ENCODE assay signal across 7 cellular contexts in the genomic region with DNA sequence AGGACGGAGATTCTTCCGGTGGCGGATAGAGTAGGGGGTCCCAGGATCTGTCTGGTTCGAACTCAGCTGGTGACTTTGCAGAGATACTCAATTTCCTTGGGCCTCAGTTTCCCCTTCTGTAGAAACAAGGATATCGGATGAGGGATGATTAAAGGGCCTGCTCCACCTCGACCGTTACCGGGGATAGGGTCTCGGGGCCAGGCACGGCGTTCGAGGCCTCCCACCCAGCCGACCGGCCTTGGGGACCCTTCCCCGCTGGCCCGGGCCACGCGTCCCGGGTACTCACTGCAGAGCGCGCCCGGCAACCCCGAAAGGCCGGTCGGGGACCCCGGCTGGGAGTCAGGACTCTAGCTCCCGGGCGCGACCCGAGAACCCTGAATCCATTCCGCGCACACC. TPM values are rescaled to one million over a fixed set of nuclear protein-coding genes. Genes with fewer than 3 reads are reported as not detected.
DNase-seq lines count a peak whose midpoint lies in the region; ATAC-seq lines count a peak whose summit lies in the region.

No MANE protein-coding gene starts in this region.

- in situ Hi-C loops in GM23248 (cut with MboI), result no loop called here

- peak overlapping the region; percentile 99 for H3K4me3 ChIP-seq in GM23248
- H3K4me3 ChIP-seq in right cardiac atrium (ENCODE audit: low read length), result peak overlapping the region; percentile 98

- H3K27me3 Mint-ChIP-seq in T-helper 17 cell, result no peaks in the 10 kb centered on the region
- H3K27me3 Mint-ChIP-seq in stimulated activated naive B cell treated with anti-CD40 and anti-IgM and Interleukin-4, amounts not matched to agents 10 μg/mL and 1 μg/mL and 100 μg/mL, for 72 hours, result no peaks in the 10 kb centered on the region

- H3K27ac ChIP-seq in GM23248 (peak overlapping the region; percentile 98), right cardiac atrium (ENCODE audit: low read length) (peak overlapping the region; percentile 97)

- peaks cover 61% of the 10 kb centered on the region for H3K79me2 ChIP-seq in GM23248 (ENCODE audit: insufficient read depth)

- H3K9me3 ChIP-seq in GM23248 (ENCODE audit: low read depth), result no peaks in the 10 kb centered on the region
- no peaks in the 10 kb centered on the region for H3K9me3 ChIP-seq in T-helper 17 cell (ENCODE audit: control insufficient read depth, low read length, poor library complexity, severe bottlenecking)
- no peaks in the 10 kb centered on the region for H3K9me3 ChIP-seq in right cardiac atrium (ENCODE audit: control insufficient read depth, low read length)

- peaks cover 35% of the 10 kb centered on the region for H3K4me1 ChIP-seq in GM23248 (ENCODE audit: insufficient read depth)
- peaks cover 9% of the 10 kb centered on the region for H3K4me1 ChIP-seq in right cardiac atrium (ENCODE audit: control insufficient read depth, insufficient read depth, low read length)

- peaks cover 13% of the 10 kb centered on the region for H3F3A ChIP-seq in GM23248 (ENCODE audit: insufficient read depth)

- H3K9me3 Mint-ChIP-seq in stimulated activated naive B cell treated with anti-CD40 and anti-IgM and Interleukin-4, amounts not matched to agents 10 μg/mL and 1 μg/mL and 100 μg/mL, for 72 hours, result no peaks in the 10 kb centered on the region

- peak overlapping the region; percentile 95 for H3K4me2 ChIP-seq in GM23248 (ENCODE audit: unreplicated experiment)

- intact Hi-C loops in right cardiac atrium (cut with DNase I), result no loop called here

- H3K27ac Mint-ChIP-seq in T-helper 17 cell, result peak overlapping the region; percentile 100
- H3K27ac Mint-ChIP-seq in stimulated activated naive B cell treated with anti-CD40 and anti-IgM and Interleukin-4, amounts not matched to agents 10 μg/mL and 1 μg/mL and 100 μg/mL, for 72 hours, result peak overlapping the region; percentile 98

- no peak for ATAC-seq in T-helper 17 cell
- no peak for ATAC-seq in right cardiac atrium
- peak; percentile 55 to 58 for ATAC-seq in stimulated activated naive B cell treated with anti-CD40 and anti-IgM and Interleukin-4, amounts not matched to agents 10 μg/mL and 1 μg/mL and 100 μg/mL, for 72 hours (replicated peaks)
- ATAC-seq in HG03342 (IDR thresholded peaks at IDR 0.05; ENCODE audit: unreplicated experiment), result no peak
- ATAC-seq in HG02981 (IDR thresholded peaks at IDR 0.05; ENCODE audit: unreplicated experiment), result no peak
- no peak for ATAC-seq in GM18907 (IDR thresholded peaks at IDR 0.05; ENCODE audit: unreplicated experiment)

- H2AFZ ChIP-seq in GM23248, result peak overlapping the region; percentile 95

- no peaks in the 10 kb centered on the region for H3K9me2 ChIP-seq in GM23248 (ENCODE audit: insufficient read depth)

- peaks cover 44% of the 10 kb centered on the region for H3K4me1 Mint-ChIP-seq in T-helper 17 cell
- H3K4me1 Mint-ChIP-seq in stimulated activated naive B cell treated with anti-CD40 and anti-IgM and Interleukin-4, amounts not matched to agents 10 μg/mL and 1 μg/mL and 100 μg/mL, for 72 hours, result peaks cover 27 to 48% of the 10 kb centered on the region in 2 donors

- peaks cover 36% of the 10 kb centered on the region; the same call in 1 of the 2 replicates for H4K20me1 ChIP-seq in GM23248 (ENCODE audit: insufficient read depth)

- H3K27me3 ChIP-seq in GM23248 (replicated peaks; ENCODE audit: insufficient read depth), result no peaks in the 10 kb centered on the region
- no peaks in the 10 kb centered on the region for H3K27me3 ChIP-seq in right cardiac atrium (ENCODE audit: control insufficient read depth, insufficient read depth)

- peaks cover 6% of the 10 kb centered on the region for H3K36me3 ChIP-seq in GM23248 (ENCODE audit: low read depth)

- DNase-seq in GM23248, result no peak
- DNase-seq in T-helper 17 cell, result no peak
- no peak for DNase-seq in right cardiac atrium
- no peak for DNase-seq in stimulated activated naive B cell treated with anti-CD40 and anti-IgM and Interleukin-4, amounts not matched to agents 10 μg/mL and 1 μg/mL and 100 μg/mL, for 72 hours

- WGBS in GM23248 (ENCODE audit: low coverage in 1 of 2, low lambda C conversion rate in 2 of 2, missing lambda C conversion rate in 2 of 2), 2 experiments, result 1 to 2% methylated on average over 20 to 24 of the region's 32 CpGs
- WGBS in right cardiac atrium, result under 1% methylated on average over 32 of the region's 32 CpGs

- peaks cover 5% of the 10 kb centered on the region for H3K36me3 Mint-ChIP-seq in T-helper 17 cell (ENCODE audit: low read depth)
- peaks cover 26 to 47% of the 10 kb centered on the region in 2 donors for H3K36me3 Mint-ChIP-seq in stimulated activated naive B cell treated with anti-CD40 and anti-IgM and Interleukin-4, amounts not matched to agents 10 μg/mL and 1 μg/mL and 100 μg/mL, for 72 hours

- peak overlapping the region; percentile 99 for H3K4me3 Mint-ChIP-seq in T-helper 17 cell
- H3K4me3 Mint-ChIP-seq in stimulated activated naive B cell treated with anti-CD40 and anti-IgM and Interleukin-4, amounts not matched to agents 10 μg/mL and 1 μg/mL and 100 μg/mL, for 72 hours, result peak overlapping the region; percentile 88 to 91

- H3K9ac ChIP-seq in GM23248, result peak overlapping the region; percentile 100

RNA-seq across cellular contexts. Expression of a gene that starts 0.3 kb away (rescaled TPM):
- total RNA-seq in GM23248 (2014; rRNA removed; shearing (Covaris generic)), result 37.3 and 43.5 TPM in 2 replicates
- 28.8 and 31.4 TPM in 2 replicates for polyA plus RNA-seq in GM23248 (2016; fragmentation: Nextera tagmentation; extraction: Ambion mirVana)
- total RNA-seq in T-helper 17 cell, result 10 to 100 TPM; 11.3 to 15.9 TPM
- total RNA-seq in right cardiac atrium, result 10 to 100 TPM; 16.8 to 19.3 (median 17.8) TPM
- polyA plus RNA-seq in right cardiac atrium, result 20.8 TPM

RNA-seq across cellular contexts. Expression of a gene that starts 0.6 kb away (rescaled TPM):
- total RNA-seq in GM23248 (2014; rRNA removed; shearing (Covaris generic)), result 154 and 190 TPM in 2 replicates
- polyA plus RNA-seq in GM23248 (2016; fragmentation: Nextera tagmentation; extraction: Ambion mirVana), result 198 and 210 TPM in 2 replicates
- 100 to 1,000 TPM; 323 to 335 TPM for total RNA-seq in T-helper 17 cell
- 100 to 1,000 TPM; 136 to 162 (median 151) TPM for total RNA-seq in right cardiac atrium
- 119 TPM for polyA plus RNA-seq in right cardiac atrium

RNA-seq across cellular contexts. Expression of a gene that starts 39.0 kb away (rescaled TPM):
- total RNA-seq in GM23248 (2014; rRNA removed; shearing (Covaris generic)), result 23.7 and 26.3 TPM in 2 replicates
- polyA plus RNA-seq in GM23248 (2016; fragmentation: Nextera tagmentation; extraction: Ambion mirVana) (21.2 and 22.7 TPM in 2 replicates), right cardiac atrium (16.9 TPM)
- total RNA-seq in T-helper 17 cell (10 to 100 TPM in 1 of 2 donors, 1 to 10 TPM in 1; 2.5 to 32.6 TPM), right cardiac atrium (10 to 100 TPM; 17.1 to 25.7 (median 22.6) TPM)

RNA-seq across cellular contexts. Expression of a gene that starts 48.0 kb away (rescaled TPM):
- total RNA-seq in GM23248 (2014; rRNA removed; shearing (Covaris generic)), result not detected in 2 replicates
- polyA plus RNA-seq in GM23248 (2016; fragmentation: Nextera tagmentation; extraction: Ambion mirVana) (0.13 and 0.20 TPM in 2 replicates), right cardiac atrium (1.2 TPM)
- total RNA-seq in T-helper 17 cell (under 1 TPM in 1 of 2 donors, not detected in 1; 0.92 TPM), right cardiac atrium (1 to 10 TPM; 1.1 to 2.9 (median 1.6) TPM)

Comparison
In these comparisons a context has a peak if more than half of its experiments do, and no peak if none do; other contexts are left out.
1. ATAC-seq: peak in stimulated activated naive B cell treated with anti-CD40 and anti-IgM and Interleukin-4, amounts not matched to agents 10 μg/mL and 1 μg/mL and 100 μg/mL, for 72 hours (2 of 2); none in T-helper 17 cell (single experiment), right cardiac atrium (0 of 2), HG03342 (single experiment), HG02981 (single experiment) and GM18907 (single experiment).